ENCODE assay signal across 7 cellular contexts in genomic region chr2:37890893-37891495, GRCh38. TPM values are rescaled to one million over a fixed set of nuclear protein-coding genes. Genes with fewer than 3 reads are reported as not detected.
A peak's percentile ranks its signal among the peaks of the same experiment; 100 is the strongest.
DNase-seq lines count a peak whose midpoint lies in the region; ATAC-seq and TF ChIP-seq lines count a peak whose summit lies in the region.

No MANE protein-coding gene starts in this region.

- peak; percentile 83 for ATAC-seq in foreskin keratinocyte

- no peak for TF ChIP-seq EP300 in Ishikawa (IDR thresholded peaks at IDR 0.05; ENCODE audit: borderline replicate concordance)

- H3K27me3 ChIP-seq in foreskin keratinocyte, result peaks cover 11% of the 10 kb centered on the region
- no peaks in the 10 kb centered on the region for H3K27me3 ChIP-seq in thyroid gland

- H3K36me3 ChIP-seq in thyroid gland, result no peaks in the 10 kb centered on the region

- DNase-seq in RPMI8226, result peak; percentile 56
- DNase-seq in activated T-helper 2 cell treated with anti-CD3 and anti-CD28 coated beads, Interferon-gamma antibody, Interleukin-2, Interleukin-4, amounts not matched to agents 10 μg/mL and 5 μg/mL and 100 μg/mL, durations not matched to agents 14 hours and 24 hours and 36 hours (ENCODE audit: low spot score), result peak; percentile 26
- DNase-seq in foreskin keratinocyte, result peak in 1 of 2 donors; percentile 24
- peak; percentile 88 for DNase-seq in osteocyte (ENCODE audit: extremely low spot score, unreplicated experiment)
- DNase-seq in thyroid gland, result peak; percentile 60 to 69

- H3K4me3 Mint-ChIP-seq in activated T-helper 2 cell treated with anti-CD3 and anti-CD28 coated beads, Interferon-gamma antibody, Interleukin-2, Interleukin-4, amounts not matched to agents 10 μg/mL and 5 μg/mL and 100 μg/mL, durations not matched to agents 14 hours and 24 hours and 36 hours (ENCODE audit: low read depth), result no peak overlapping the region
- no peak overlapping the region for H3K4me3 Mint-ChIP-seq in osteocyte (ENCODE audit: unreplicated experiment)

- no peaks in the 10 kb centered on the region for H3K4me1 ChIP-seq in foreskin keratinocyte
- no peaks in the 10 kb centered on the region for H3K4me1 ChIP-seq in thyroid gland

- H3K27ac ChIP-seq in foreskin keratinocyte (no peak overlapping the region), thyroid gland (no peak overlapping the region)

- H3K36me3 Mint-ChIP-seq in activated T-helper 2 cell treated with anti-CD3 and anti-CD28 coated beads, Interferon-gamma antibody, Interleukin-2, Interleukin-4, amounts not matched to agents 10 μg/mL and 5 μg/mL and 100 μg/mL, durations not matched to agents 14 hours and 24 hours and 36 hours (ENCODE audit: low read depth), result no peaks in the 10 kb centered on the region
- H3K36me3 Mint-ChIP-seq in osteocyte (ENCODE audit: unreplicated experiment), result no peaks in the 10 kb centered on the region

- H3K9me3 ChIP-seq in thyroid gland, result no peaks in the 10 kb centered on the region

- peaks cover 16% of the 10 kb centered on the region for H3K27me3 Mint-ChIP-seq in activated T-helper 2 cell treated with anti-CD3 and anti-CD28 coated beads, Interferon-gamma antibody, Interleukin-2, Interleukin-4, amounts not matched to agents 10 μg/mL and 5 μg/mL and 100 μg/mL, durations not matched to agents 14 hours and 24 hours and 36 hours (ENCODE audit: low read depth)
- H3K27me3 Mint-ChIP-seq in osteocyte (ENCODE audit: unreplicated experiment), result peaks cover 10% of the 10 kb centered on the region

- H3K4me1 Mint-ChIP-seq in activated T-helper 2 cell treated with anti-CD3 and anti-CD28 coated beads, Interferon-gamma antibody, Interleukin-2, Interleukin-4, amounts not matched to agents 10 μg/mL and 5 μg/mL and 100 μg/mL, durations not matched to agents 14 hours and 24 hours and 36 hours (ENCODE audit: low read depth), result peaks cover 14% of the 10 kb centered on the region
- H3K4me1 Mint-ChIP-seq in osteocyte (ENCODE audit: unreplicated experiment), result peaks cover 41% of the 10 kb centered on the region

- WGBS in thyroid gland, 2 donors, result 21 to 25% methylated on average over 8 of the region's 8 CpGs

- no peak overlapping the region for H3K27ac Mint-ChIP-seq in activated T-helper 2 cell treated with anti-CD3 and anti-CD28 coated beads, Interferon-gamma antibody, Interleukin-2, Interleukin-4, amounts not matched to agents 10 μg/mL and 5 μg/mL and 100 μg/mL, durations not matched to agents 14 hours and 24 hours and 36 hours
- H3K27ac Mint-ChIP-seq in osteocyte (ENCODE audit: unreplicated experiment), result no peak overlapping the region

- peak; percentile 81 for TF ChIP-seq RAD21 in Ishikawa (IDR thresholded peaks at IDR 0.05; ENCODE audit: low read depth)

- TF ChIP-seq CTCF in GM12875 (IDR thresholded peaks at IDR 0.05; ENCODE audit: borderline replicate concordance, insufficient read depth, low read depth, low read length), result peak; percentile 85; the same call in 1 of the 2 replicates
- peak; percentile 79 for TF ChIP-seq CTCF in foreskin keratinocyte (conservative IDR thresholded peaks at IDR 0.05)
- peak; percentile 84 for TF ChIP-seq CTCF in osteocyte (IDR thresholded peaks at IDR 0.05)
- peak; percentile 41 to 86 (median 53) for TF ChIP-seq CTCF in thyroid gland (IDR thresholded peaks at IDR 0.05)

- no peaks in the 10 kb centered on the region for H3K9me3 Mint-ChIP-seq in activated T-helper 2 cell treated with anti-CD3 and anti-CD28 coated beads, Interferon-gamma antibody, Interleukin-2, Interleukin-4, amounts not matched to agents 10 μg/mL and 5 μg/mL and 100 μg/mL, durations not matched to agents 14 hours and 24 hours and 36 hours
- no peaks in the 10 kb centered on the region for H3K9me3 Mint-ChIP-seq in osteocyte (ENCODE audit: unreplicated experiment)

- TF ChIP-seq POLR2A in thyroid gland (IDR thresholded peaks at IDR 0.05), result no peak

- no peak overlapping the region for H3K4me3 ChIP-seq in GM12875 (ENCODE audit: low read depth, low read length)
- no peak overlapping the region for H3K4me3 ChIP-seq in thyroid gland (replicated peaks in 1 of 3)

- intact Hi-C loops in activated T-helper 2 cell treated with anti-CD3 and anti-CD28 coated beads, Interferon-gamma antibody, Interleukin-2, Interleukin-4, amounts not matched to agents 10 μg/mL and 5 μg/mL and 100 μg/mL, durations not matched to agents 14 hours and 24 hours and 36 hours (cut with micrococcal nuclease), result loop anchor here (5.0 to 10.0 kb wide), 2 partner anchors 374 to 494 kb away; no protein-coding TSS in a partner anchor
- intact Hi-C loops in thyroid gland (cut with DNase I), result loop anchor here (10.0 kb wide), 1 partner anchor 384 kb away; no protein-coding TSS in a partner anchor

TF ChIP-seq in Ishikawa, 13 proteins besides CTCF, POLR2A, EP300 and RAD21:
- TF ChIP-seq TEAD4 (IDR thresholded peaks at IDR 0.05), result no peak
- TF ChIP-seq TCF12 (IDR thresholded peaks at IDR 0.05; ENCODE audit: low read depth), result no peak
- TF ChIP-seq CREB1 (IDR thresholded peaks at IDR 0.05; ENCODE audit: low read depth), result no peak
- TF ChIP-seq CEBPB (IDR thresholded peaks at IDR 0.05), result no peak
- no peak for TF ChIP-seq FOXM1 (IDR thresholded peaks at IDR 0.05; ENCODE audit: borderline replicate concordance, low read depth)
- no peak for TF ChIP-seq TAF1 (IDR thresholded peaks at IDR 0.05; ENCODE audit: low read depth)
- no peak for TF ChIP-seq ZBTB7A (IDR thresholded peaks at IDR 0.05; ENCODE audit: low read depth)
- TF ChIP-seq EGR1 (IDR thresholded peaks at IDR 0.05), result no peak
- no peak for TF ChIP-seq NFIC (IDR thresholded peaks at IDR 0.05)
- TF ChIP-seq, protein P1, sequence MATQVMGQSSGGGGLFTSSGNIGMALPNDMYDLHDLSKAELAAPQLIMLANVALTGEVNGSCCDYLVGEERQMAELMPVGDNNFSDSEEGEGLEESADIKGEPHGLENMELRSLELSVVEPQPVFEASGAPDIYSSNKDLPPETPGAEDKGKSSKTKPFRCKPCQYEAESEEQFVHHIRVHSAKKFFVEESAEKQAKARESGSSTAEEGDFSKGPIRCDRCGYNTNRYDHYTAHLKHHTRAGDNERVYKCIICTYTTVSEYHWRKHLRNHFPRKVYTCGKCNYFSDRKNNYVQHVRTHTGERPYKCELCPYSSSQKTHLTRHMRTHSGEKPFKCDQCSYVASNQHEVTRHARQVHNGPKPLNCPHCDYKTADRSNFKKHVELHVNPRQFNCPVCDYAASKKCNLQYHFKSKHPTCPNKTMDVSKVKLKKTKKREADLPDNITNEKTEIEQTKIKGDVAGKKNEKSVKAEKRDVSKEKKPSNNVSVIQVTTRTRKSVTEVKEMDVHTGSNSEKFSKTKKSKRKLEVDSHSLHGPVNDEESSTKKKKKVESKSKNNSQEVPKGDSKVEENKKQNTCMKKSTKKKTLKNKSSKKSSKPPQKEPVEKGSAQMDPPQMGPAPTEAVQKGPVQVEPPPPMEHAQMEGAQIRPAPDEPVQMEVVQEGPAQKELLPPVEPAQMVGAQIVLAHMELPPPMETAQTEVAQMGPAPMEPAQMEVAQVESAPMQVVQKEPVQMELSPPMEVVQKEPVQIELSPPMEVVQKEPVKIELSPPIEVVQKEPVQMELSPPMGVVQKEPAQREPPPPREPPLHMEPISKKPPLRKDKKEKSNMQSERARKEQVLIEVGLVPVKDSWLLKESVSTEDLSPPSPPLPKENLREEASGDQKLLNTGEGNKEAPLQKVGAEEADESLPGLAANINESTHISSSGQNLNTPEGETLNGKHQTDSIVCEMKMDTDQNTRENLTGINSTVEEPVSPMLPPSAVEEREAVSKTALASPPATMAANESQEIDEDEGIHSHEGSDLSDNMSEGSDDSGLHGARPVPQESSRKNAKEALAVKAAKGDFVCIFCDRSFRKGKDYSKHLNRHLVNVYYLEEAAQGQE (IDR thresholded peaks at IDR 0.05; ENCODE audit: low read depth), result no peak
- TF ChIP-seq YY1 (IDR thresholded peaks at IDR 0.05; ENCODE audit: low read depth), result no peak
- TF ChIP-seq, protein P2, sequence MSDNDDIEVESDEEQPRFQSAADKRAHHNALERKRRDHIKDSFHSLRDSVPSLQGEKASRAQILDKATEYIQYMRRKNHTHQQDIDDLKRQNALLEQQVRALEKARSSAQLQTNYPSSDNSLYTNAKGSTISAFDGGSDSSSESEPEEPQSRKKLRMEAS (IDR thresholded peaks at IDR 0.05), result no peak
- TF ChIP-seq, protein P3, sequence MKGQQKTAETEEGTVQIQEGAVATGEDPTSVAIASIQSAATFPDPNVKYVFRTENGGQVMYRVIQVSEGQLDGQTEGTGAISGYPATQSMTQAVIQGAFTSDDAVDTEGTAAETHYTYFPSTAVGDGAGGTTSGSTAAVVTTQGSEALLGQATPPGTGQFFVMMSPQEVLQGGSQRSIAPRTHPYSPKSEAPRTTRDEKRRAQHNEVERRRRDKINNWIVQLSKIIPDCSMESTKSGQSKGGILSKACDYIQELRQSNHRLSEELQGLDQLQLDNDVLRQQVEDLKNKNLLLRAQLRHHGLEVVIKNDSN (IDR thresholded peaks at IDR 0.05), result no peak

RNA-seq across cellular contexts. Expression of gene RMDN2, which starts 34.1 kb away (rescaled TPM):
- total RNA-seq in activated T-helper 2 cell treated with anti-CD3 and anti-CD28 coated beads, Interferon-gamma antibody, Interleukin-2, Interleukin-4, amounts not matched to agents 10 μg/mL and 5 μg/mL and 100 μg/mL, durations not matched to agents 14 hours and 24 hours and 36 hours, result 0.89 and 1.6 TPM in 2 replicates
- total RNA-seq in foreskin keratinocyte (2.4 and 3.5 TPM in 2 replicates), osteocyte (8.4 and 8.8 TPM in 2 replicates), thyroid gland (10 to 100 TPM in 3 of 4 donors, 1 to 10 TPM in 1; 8.9 to 14.6 (median 13.3) TPM)
- polyA plus RNA-seq in foreskin keratinocyte, result 1.7 and 2.5 TPM in 2 replicates
